Comparison of ENCODE assay signal across 19 cellular contexts in genomic region chr13:38905081-38905480, GRCh38.
DNase-seq lines count a peak whose midpoint lies in the region; ATAC-seq and TF ChIP-seq lines count a peak whose summit lies in the region.
"Had no signal": no experiment of that assay in that cellular context is flagged by ENCODE, and none has a peak within 500 bp of the region (broad histone marks: within the 10 kb centered on the region; RNA-seq: fewer than 3 reads in every experiment).

No MANE protein-coding gene starts in this region.

- no peaks in the 10 kb centered on the region for H3K9me3 ChIP-seq in breast epithelium
- H3K9me3 ChIP-seq: BLaER1 treated with 17β-estradiol and CSF1 and Interleukin-3, amounts not matched to agents 10 nM and 100 nM had no signal

- POLR2A ChIA-PET in MCF 10A (lab: Yijun Ruan, JAX) = interaction anchor here (1.0 to 1.3 kb wide), 2 partner anchors 13 to 19 kb away, joined by 3 to 6 read pairs; no protein-coding TSS in a partner anchor

- no peaks in the 10 kb centered on the region for H3K4me1 ChIP-seq in breast epithelium
- H3K4me1 ChIP-seq: BLaER1 treated with 17β-estradiol and CSF1 and Interleukin-3, amounts not matched to agents 10 nM and 100 nM had no signal

- no peak for TF ChIP-seq POLR2A in breast epithelium (IDR thresholded peaks at IDR 0.05)

- H3K27ac ChIP-seq in breast epithelium = no peak overlapping the region
- H3K27ac ChIP-seq: BLaER1 treated with 17β-estradiol and CSF1 and Interleukin-3, amounts not matched to agents 10 nM and 100 nM; HL-60; SK-N-MC had no signal

- CTCF ChIA-PET in MCF 10A (lab: Yijun Ruan, JAX) = interaction anchor here (0.6 to 1.5 kb wide), 7 partner anchors 11 to 1905 kb away, joined by 3 to 7 read pairs (median 3); no protein-coding TSS in a partner anchor

- H3K4me1 Mint-ChIP-seq in MCF 10A (ENCODE audit: insufficient read depth, unreplicated experiment) = no peaks in the 10 kb centered on the region
- H3K4me1 Mint-ChIP-seq: IgD-negative memory B cell had no signal

- TF ChIP-seq CTCF in MCF 10A (IDR thresholded peaks at IDR 0.05; ENCODE audit: unreplicated experiment) (no peak), breast epithelium (IDR thresholded peaks at IDR 0.05) (no peak)

- no peaks in the 10 kb centered on the region for H3K36me3 ChIP-seq in breast epithelium
- H3K36me3 ChIP-seq: BLaER1 treated with 17β-estradiol and CSF1 and Interleukin-3, amounts not matched to agents 10 nM and 100 nM had no signal

- no peak overlapping the region for H3K4me3 ChIP-seq in breast epithelium
- H3K4me3 ChIP-seq: BLaER1 treated with 17β-estradiol and CSF1 and Interleukin-3, amounts not matched to agents 10 nM and 100 nM; SK-N-MC had no signal

- peaks cover 6% of the 10 kb centered on the region for H3K27me3 Mint-ChIP-seq in MCF 10A (ENCODE audit: insufficient read depth, unreplicated experiment)
- H3K27me3 Mint-ChIP-seq: IgD-negative memory B cell had no signal

- no peaks in the 10 kb centered on the region for H3K36me3 Mint-ChIP-seq in MCF 10A (ENCODE audit: insufficient read depth, unreplicated experiment)
- H3K36me3 Mint-ChIP-seq: IgD-negative memory B cell had no signal

- DNase-seq in MCF 10A (ENCODE audit: unreplicated experiment) (peak; percentile 31), breast epithelium (ENCODE audit: low spot score in 2 of 2) (no peak), SW480 (ENCODE audit: low spot score) (peak; percentile 73), NOMO-1 treated with DMSO at 0.1 percent for 48 hours (lab: John Stamatoyannopoulos, UW; ENCODE audit: unreplicated experiment) (no peak)
- DNase-seq: CD4-positive, alpha-beta T cell; NCI-H1092 treated with DMSO at 0.1 percent for 48 hours; NCI-H1436; NCI-H1930; NCI-H2227 treated with DMSO at 0.1 percent for 48 hours; OCI-M1; SIG-M5 had no signal

- no peaks in the 10 kb centered on the region for H3K9me3 Mint-ChIP-seq in MCF 10A (ENCODE audit: unreplicated experiment)
- H3K9me3 Mint-ChIP-seq: CD4-positive, alpha-beta T cell; IgD-negative memory B cell had no signal

- intact Hi-C loops in MCF 10A (cut with micrococcal nuclease) = no loop called here
- intact Hi-C loops in breast epithelium (cut with DNase I; ENCODE audit: low total_unique reads) = no loop called here

- H3K27ac Mint-ChIP-seq in MCF 10A (ENCODE audit: low read depth, unreplicated experiment) = no peak overlapping the region
- H3K27ac Mint-ChIP-seq: CD4-positive, alpha-beta T cell; IgD-negative memory B cell had no signal

- ATAC-seq in esophagus mucosa (peak; percentile 81), HG03457 (IDR thresholded peaks at IDR 0.05; ENCODE audit: unreplicated experiment) (no peak), HG03571 (IDR thresholded peaks at IDR 0.05; ENCODE audit: unreplicated experiment) (no peak)
- ATAC-seq: HCT116 had no signal

- BruUV-seq in MCF 10A (replicated peaks; lab: Mats Ljungman, UMichigan) = no TSS peak

- H3K27me3 ChIP-seq in breast epithelium = no peaks in the 10 kb centered on the region
- H3K27me3 ChIP-seq: BLaER1 treated with 17β-estradiol and CSF1 and Interleukin-3, amounts not matched to agents 10 nM and 100 nM had no signal

- H3K4me3 Mint-ChIP-seq in MCF 10A (ENCODE audit: unreplicated experiment) = no peak overlapping the region
- H3K4me3 Mint-ChIP-seq: CD4-positive, alpha-beta T cell; IgD-negative memory B cell had no signal

Comparison
In these comparisons a context has a peak if more than half of its experiments do, and no peak if none do; other contexts are left out.
1. DNase-seq: peak in MCF 10A (single experiment) and SW480 (single experiment); none in breast epithelium (0 of 2) and NOMO-1 treated with DMSO at 0.1 percent for 48 hours (single experiment).